Comparison of ENCODE assay signal across 1 cellular context in the genomic region with DNA sequence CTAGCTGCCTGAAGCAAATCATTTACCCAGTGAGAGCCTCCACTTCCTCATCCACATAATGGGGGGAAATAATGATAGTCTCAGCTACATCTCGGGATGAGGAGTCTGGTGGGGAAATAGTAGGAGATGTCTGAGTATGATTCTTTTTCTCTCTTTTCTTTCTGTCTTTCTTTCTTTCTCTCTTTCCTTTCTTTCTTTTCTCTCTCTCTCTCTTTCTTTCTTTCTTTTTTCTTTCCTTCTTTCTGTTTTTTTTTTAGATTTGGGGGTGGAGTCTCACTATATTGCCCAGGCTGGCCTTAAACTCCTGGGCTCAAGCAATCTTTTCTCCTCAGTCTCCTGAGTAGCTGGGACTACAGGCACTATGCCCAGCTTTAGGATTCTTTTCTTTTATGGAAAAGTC.
TF ChIP-seq lines count a peak whose summit lies in the region.

No MANE protein-coding gene starts in this region.

TF ChIP-seq in K562, 482 proteins besides CTCF, POLR2A, EP300 and RAD21:
- TF ChIP-seq HSF4 (CRISPR knock-in tag; IDR thresholded peaks at IDR 0.05; ENCODE audit: borderline replicate concordance) (no peak), ZNF512 (tag; IDR thresholded peaks at IDR 0.05) (peak; percentile 28; the same call in 1 of the 2 replicates), RBM25 (IDR thresholded peaks at IDR 0.05; ENCODE audit: low read depth, low read length, severe bottlenecking) (peak; percentile 50)
TF ChIP-seq in K562: peak in this region for 2.
